Comparison of ENCODE assay signal across 1 cellular context in genomic region chr2:160111951-160112798, GRCh38.
A peak's percentile ranks its signal among the peaks of the same experiment; 100 is the strongest.
TF ChIP-seq lines count a peak whose summit lies in the region.

No MANE protein-coding gene starts in this region.

TF ChIP-seq in GM12878, 131 proteins besides CTCF, POLR2A, EP300 and RAD21 (continued from another document):
- no peak for TF ChIP-seq USF1 (IDR thresholded peaks at IDR 0.05; ENCODE audit: borderline replicate concordance, extremely low read length, insufficient read depth, low read depth, low read length)
- TF ChIP-seq NFYA (IDR thresholded peaks at IDR 0.05; ENCODE audit: borderline replicate concordance, low read depth, low read length): no peak
- peak; percentile 75; the same call in 1 of the 2 replicates for TF ChIP-seq IRF4 (IDR thresholded peaks at IDR 0.05; ENCODE audit: low read depth, low read length)
- peak; percentile 78 for TF ChIP-seq PKNOX1 (IDR thresholded peaks at IDR 0.05)
- no peak for TF ChIP-seq KDM1A (IDR thresholded peaks at IDR 0.05; ENCODE audit: borderline replicate concordance)
- no peak for TF ChIP-seq WRNIP1 (IDR thresholded peaks at IDR 0.05; ENCODE audit: borderline replicate concordance, low read depth, low read length)
- no peak for TF ChIP-seq REST (IDR thresholded peaks at IDR 0.05; ENCODE audit: low read depth, low read length)
- peak; percentile 71; the same call in 1 of the 2 replicates for TF ChIP-seq BCL11A (IDR thresholded peaks at IDR 0.05; ENCODE audit: low read depth, low read length)
- no peak for TF ChIP-seq EZH2 (IDR thresholded peaks at IDR 0.05; ENCODE audit: borderline replicate concordance, control insufficient read depth, low read depth, low read length)
- peak; percentile 43 for TF ChIP-seq PBX3 (IDR thresholded peaks at IDR 0.05; ENCODE audit: insufficient replicate concordance, low read depth, low read length)
- peak; percentile 63; the same call in 1 of the 2 replicates for TF ChIP-seq ZNF384 (IDR thresholded peaks at IDR 0.05; ENCODE audit: borderline replicate concordance, low read depth, low read length)
- no peak for TF ChIP-seq CBX5 (IDR thresholded peaks at IDR 0.05; ENCODE audit: low read depth)
- peak; percentile 69; the same call in 1 of the 3 replicates for TF ChIP-seq POU2F2 (IDR thresholded peaks at IDR 0.05; ENCODE audit: borderline replicate concordance, low read depth, low read length)
- peak; percentile 51; the same call in 1 of the 2 replicates for TF ChIP-seq EED (IDR thresholded peaks at IDR 0.05; ENCODE audit: low read depth)
- TF ChIP-seq BMI1 (IDR thresholded peaks at IDR 0.05; ENCODE audit: borderline replicate concordance): 0 out of 2 replicates have a peak, but pooled peaks have one; percentile 14
- peak; percentile 56 to 57 for TF ChIP-seq IKZF2 (IDR thresholded peaks at IDR 0.05)
- TF ChIP-seq SUZ12 (IDR thresholded peaks at IDR 0.05; ENCODE audit: unreplicated experiment): no peak
- peak; percentile 63; the same call in 1 of the 2 replicates for TF ChIP-seq MTA2 (IDR thresholded peaks at IDR 0.05; ENCODE audit: low read depth)
- TF ChIP-seq JUNB (IDR thresholded peaks at IDR 0.05): peak; percentile 72
- 0 out of 2 replicates have a peak, but pooled peaks have one; percentile 29 for TF ChIP-seq CBFB (IDR thresholded peaks at IDR 0.05; ENCODE audit: low read depth)
- peak; percentile 71 for TF ChIP-seq NFIC (IDR thresholded peaks at IDR 0.05; ENCODE audit: low read depth, low read length)
- TF ChIP-seq RUNX3 (IDR thresholded peaks at IDR 0.05; ENCODE audit: low read length): peak; percentile 90
- no peak for TF ChIP-seq TCF7 (IDR thresholded peaks at IDR 0.05; ENCODE audit: borderline replicate concordance)
- peak; percentile 66; the same call in 1 of the 2 replicates for TF ChIP-seq PAX5 (IDR thresholded peaks at IDR 0.05; ENCODE audit: borderline replicate concordance, low read depth, low read length)
- no peak for TF ChIP-seq STAT3 (IDR thresholded peaks at IDR 0.05; ENCODE audit: low read depth, low read length)
- peak; percentile 16; the same call in 1 of the 2 replicates for TF ChIP-seq GABPA (IDR thresholded peaks at IDR 0.05; ENCODE audit: low read depth)
- TF ChIP-seq E2F4 (IDR thresholded peaks at IDR 0.05; ENCODE audit: low read depth, low read length): no peak
- TF ChIP-seq TARDBP (IDR thresholded peaks at IDR 0.05; ENCODE audit: borderline replicate concordance): no peak
- TF ChIP-seq RELB (IDR thresholded peaks at IDR 0.05; ENCODE audit: low read depth): 0 out of 2 replicates have a peak, but pooled peaks have one; percentile 21
- TF ChIP-seq BHLHE40 (IDR thresholded peaks at IDR 0.05; ENCODE audit: borderline replicate concordance in 1 of 2, low read depth in 2 of 2, low read length in 1 of 2): peak; percentile 59 to 72; a peak in 3 of 4 replicates
- TF ChIP-seq IKZF1 (conservative IDR thresholded peaks at IDR 0.05): peak; percentile 66; the same call in 1 of the 2 replicates
